Comparison of ENCODE assay signal across 18 cellular contexts in the genomic region with DNA sequence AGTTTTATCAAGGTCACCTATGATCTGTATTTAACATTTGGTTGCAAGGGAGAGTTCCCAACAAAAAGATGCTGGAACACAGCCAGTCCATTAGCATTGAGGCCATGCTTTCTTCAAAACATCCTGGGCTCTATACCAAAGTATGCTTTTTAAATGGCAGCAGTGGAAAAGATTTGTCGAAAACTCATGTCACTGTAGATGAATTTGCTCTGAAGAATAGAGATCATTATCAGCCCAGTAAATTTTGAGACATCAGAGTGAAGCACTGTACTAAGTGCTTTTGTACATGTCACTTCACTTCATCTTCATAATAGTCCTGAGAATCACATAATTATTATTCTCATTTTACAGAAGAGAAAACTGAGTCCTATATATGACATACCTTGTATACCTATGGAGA.
DNase-seq lines count a peak whose midpoint lies in the region; ATAC-seq and TF ChIP-seq lines count a peak whose summit lies in the region.
"Had no signal": no experiment of that assay in that cellular context is flagged by ENCODE, and none has a peak within 500 bp of the region (broad histone marks: within the 10 kb centered on the region; RNA-seq: fewer than 3 reads in every experiment).

No MANE protein-coding gene starts in this region.

- ATAC-seq in HG03108 (IDR thresholded peaks at IDR 0.05; ENCODE audit: unreplicated experiment): no peak
- ATAC-seq: GM12878 had no signal

- no peak overlapping the region for H2AK5ac ChIP-seq in mesendoderm (ENCODE audit: low read length)

- H3K27me3 ChIP-seq in SK-N-SH (ENCODE audit: insufficient read depth): no peaks in the 10 kb centered on the region
- H3K27me3 ChIP-seq in mesendoderm (ENCODE audit: insufficient read depth, low read length, poor library complexity): no peaks in the 10 kb centered on the region
- H3K27me3 ChIP-seq: BE2C, BLaER1 had no signal

- no peak overlapping the region for H3K18ac ChIP-seq in mesendoderm (ENCODE audit: low read length)

- WGBS in SK-N-SH (ENCODE audit: low lambda C conversion rate): 38% methylated on average over 1 of the region's 1 CpG
- no CpG with 5 or more reads among the region's 1 CpG for WGBS in mesendoderm (ENCODE audit: extremely low coverage, insufficient coverage, low lambda C conversion rate)

- H3K4ac ChIP-seq in mesendoderm (ENCODE audit: low read depth, low read length): no peak overlapping the region

- no peak overlapping the region for H3K23ac ChIP-seq in mesendoderm (ENCODE audit: low read length)

- no peak overlapping the region for H4K5ac ChIP-seq in mesendoderm (ENCODE audit: low read length)

- H3K9ac ChIP-seq in SK-N-SH: no peak overlapping the region
- no peak overlapping the region for H3K9ac ChIP-seq in mesendoderm (ENCODE audit: low read length)
- H3K9ac ChIP-seq: BLaER1 had no signal

- H3K27ac ChIP-seq in SK-N-SH (ENCODE audit: low read depth in 2 of 2, low read length in 1 of 2) (peak overlapping the region in 1 of 2 experiments; percentile 92; a peak in 2 of 4 replicates), mesendoderm (ENCODE audit: low read depth, low read length) (no peak overlapping the region)
- H3K27ac ChIP-seq: 22Rv1, BLaER1 had no signal

- H3K56ac ChIP-seq in mesendoderm (ENCODE audit: low read length): no peak overlapping the region

- no peak overlapping the region for H2AFZ ChIP-seq in SK-N-SH (ENCODE audit: low read depth)

- TF ChIP-seq EP300 in SK-N-SH (IDR thresholded peaks at IDR 0.05; ENCODE audit: borderline replicate concordance in 1 of 2, low read depth in 1 of 2, low read length in 1 of 2): peak in 1 of 2 experiments; percentile 69; a peak in 2 of 4 replicates

- H3K9me3 ChIP-seq in SK-N-SH: no peaks in the 10 kb centered on the region
- H3K9me3 ChIP-seq: BE2C, BLaER1 had no signal

- H2BK120ac ChIP-seq in mesendoderm (ENCODE audit: low read depth, low read length): no peak overlapping the region

- no peaks in the 10 kb centered on the region for H3K79me2 ChIP-seq in SK-N-SH (ENCODE audit: insufficient read depth)
- H3K79me2 ChIP-seq in mesendoderm (ENCODE audit: control insufficient read depth, insufficient read depth, low read length): no peaks in the 10 kb centered on the region

- TF ChIP-seq CTCF in SK-N-SH (IDR thresholded peaks at IDR 0.05): no peak

- DNase-seq in EH (ENCODE audit: low read depth) (peak; percentile 18), SK-N-SH (no peak), astrocyte of the hippocampus (ENCODE audit: low read depth, low spot score) (peak; percentile 25), mesendoderm (no peak), 8988T (no peak), HPDE6-E6E7 (ENCODE audit: extremely low spot score) (no peak)
- DNase-seq: BE2C; C1 segment of cervical spinal cord; CD4-positive, alpha-beta memory T cell; CD4-positive, CD25-positive, alpha-beta regulatory T cell; CD8-positive, alpha-beta memory T cell; COR-L47; EL; GDM1 had no signal

- H4K8ac ChIP-seq in mesendoderm (ENCODE audit: low read depth, low read length): peak overlapping the region; percentile 13

- H3K4me2 ChIP-seq in SK-N-SH: no peak overlapping the region
- H3K4me2 ChIP-seq in mesendoderm (ENCODE audit: low read length): no peak overlapping the region
- H3K4me2 ChIP-seq: BLaER1 had no signal

- no peak for TF ChIP-seq RAD21 in SK-N-SH (IDR thresholded peaks at IDR 0.05; ENCODE audit: low read length)

- H3K4me1 ChIP-seq in SK-N-SH (ENCODE audit: control insufficient read depth in 1 of 2, insufficient read depth in 2 of 2, low read depth in 1 of 2, low read length in 1 of 2) (peaks cover 25 to 50% of the 10 kb centered on the region in 2 experiments), mesendoderm (ENCODE audit: control insufficient read depth, low read depth, low read length) (peaks cover 8% of the 10 kb centered on the region)
- H3K4me1 ChIP-seq: BLaER1 had no signal

- CTCF ChIA-PET in SK-N-SH (lab: Yijun Ruan, JAX): interaction anchor here (1.9 kb wide), 1 partner anchor 72 kb away, joined by 8 read pairs; no protein-coding TSS in a partner anchor

- no peak overlapping the region for H2BK15ac ChIP-seq in mesendoderm (replicated peaks; ENCODE audit: low read depth)

- no peaks in the 10 kb centered on the region for H3K79me1 ChIP-seq in mesendoderm (ENCODE audit: low read length)

- H4K20me1 ChIP-seq in SK-N-SH (ENCODE audit: insufficient read depth): no peaks in the 10 kb centered on the region
- H4K20me1 ChIP-seq: BLaER1 had no signal

- no peaks in the 10 kb centered on the region for H3K9me2 ChIP-seq in SK-N-SH

- POLR2A ChIA-PET in SK-N-SH (lab: Yijun Ruan, JAX): no interaction called here

- no peak overlapping the region for H2BK5ac ChIP-seq in mesendoderm (ENCODE audit: low read length)

- H3K4me3 ChIP-seq in SK-N-SH (ENCODE audit: low read depth in 2 of 2, low read length in 1 of 2) (no peak overlapping the region), mesendoderm (ENCODE audit: low read length) (no peak overlapping the region)
- H3K4me3 ChIP-seq: BLaER1, GM12878 had no signal

- H3F3A ChIP-seq in SK-N-SH (replicated peaks; ENCODE audit: insufficient read depth): peaks cover 33% of the 10 kb centered on the region

- H3K36me3 ChIP-seq in SK-N-SH (replicated peaks in 1 of 2; ENCODE audit: control insufficient read depth in 1 of 2, insufficient read depth in 2 of 2, low read length in 1 of 2) (no peaks in the 10 kb centered on the region), mesendoderm (ENCODE audit: control insufficient read depth, insufficient read depth, low read length) (no peaks in the 10 kb centered on the region)
- H3K36me3 ChIP-seq: BE2C, BLaER1 had no signal

TF ChIP-seq in SK-N-SH, 30 proteins besides CTCF, POLR2A, EP300 and RAD21:
- TF ChIP-seq SMC3 (IDR thresholded peaks at IDR 0.05; ENCODE audit: low read depth, low read length) (no peak), FOXM1 (IDR thresholded peaks at IDR 0.05; ENCODE audit: low read depth) (0 out of 2 replicates have a peak, but pooled peaks have one; percentile 24), FOSL2 (IDR thresholded peaks at IDR 0.05; ENCODE audit: borderline replicate concordance, low read depth) (no peak), GABPA (IDR thresholded peaks at IDR 0.05; ENCODE audit: low read depth) (no peak), JUND (IDR thresholded peaks at IDR 0.05) (peak; percentile 57), POLR2AphosphoS5 (IDR thresholded peaks at IDR 0.05; ENCODE audit: low read depth, low read length) (no peak), TCF12 (IDR thresholded peaks at IDR 0.05) (peak; percentile 59), NFIC (IDR thresholded peaks at IDR 0.05; ENCODE audit: borderline replicate concordance) (peak; percentile 41)
- TF ChIP-seq, protein P1, sequence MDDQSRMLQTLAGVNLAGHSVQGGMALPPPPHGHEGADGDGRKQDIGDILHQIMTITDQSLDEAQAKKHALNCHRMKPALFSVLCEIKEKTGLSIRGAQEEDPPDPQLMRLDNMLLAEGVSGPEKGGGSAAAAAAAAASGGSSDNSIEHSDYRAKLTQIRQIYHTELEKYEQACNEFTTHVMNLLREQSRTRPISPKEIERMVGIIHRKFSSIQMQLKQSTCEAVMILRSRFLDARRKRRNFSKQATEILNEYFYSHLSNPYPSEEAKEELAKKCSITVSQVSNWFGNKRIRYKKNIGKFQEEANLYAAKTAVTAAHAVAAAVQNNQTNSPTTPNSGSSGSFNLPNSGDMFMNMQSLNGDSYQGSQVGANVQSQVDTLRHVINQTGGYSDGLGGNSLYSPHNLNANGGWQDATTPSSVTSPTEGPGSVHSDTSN (IDR thresholded peaks at IDR 0.05): peak; percentile 80

Comparison
In these comparisons a context has a peak if more than half of its experiments do, and no peak if none do; other contexts are left out.
1. DNase-seq: peak in EH (single experiment) and astrocyte of the hippocampus (single experiment); none in SK-N-SH (single experiment), mesendoderm (single experiment), 8988T (single experiment) and HPDE6-E6E7 (single experiment).